Comparison of ENCODE assay signal across 13 cellular contexts in genomic region chr2:156065912-156066311, GRCh38.
DNase-seq lines count a peak whose midpoint lies in the region; ATAC-seq and TF ChIP-seq lines count a peak whose summit lies in the region.
"Had no signal": no experiment of that assay in that cellular context is flagged by ENCODE, and none has a peak within 500 bp of the region (broad histone marks: within the 10 kb centered on the region; RNA-seq: fewer than 3 reads in every experiment).

No MANE protein-coding gene starts in this region.

- in situ Hi-C loops in ACHN (cut with HindIII; ENCODE audit: low pct_ligation_motif_present, low pct_unique_long_range_greater_than_20kb, low sequenced_read_pairs), result no loop called here

- peak; percentile 32 for TF ChIP-seq CTCF in GM10248 (IDR thresholded peaks at IDR 0.05; ENCODE audit: control extremely low read depth, extremely low read depth, low read depth, missing control alignments)

- POLR2A ChIA-PET in GM10248 (lab: Yijun Ruan, JAX), result no interaction called here

- peak; percentile 38 for ATAC-seq in esophagus mucosa
- ATAC-seq in HG02588 (IDR thresholded peaks at IDR 0.05; ENCODE audit: unreplicated experiment), result no peak
- no peak for ATAC-seq in HG03135 (IDR thresholded peaks at IDR 0.05; ENCODE audit: unreplicated experiment)

- DNase-seq in ACHN, result peak; percentile 4
- no peak for DNase-seq in GM10248 (ENCODE audit: extremely low spot score)
- peak; percentile 47 for DNase-seq in NCI-H748 (lab: John Stamatoyannopoulos, UW; ENCODE audit: unreplicated experiment)
- no peak for DNase-seq in NOMO-1 treated with DMSO at 0.1 percent for 48 hours (lab: John Stamatoyannopoulos, UW; ENCODE audit: unreplicated experiment)
- DNase-seq in islet precursor cell, result no peak
- DNase-seq: activated B cell treated with CpG ODN at 0.5 μM for 24 hours; NCI-H2107; posterior cingulate gyrus; SHP77 treated with DMSO at 0.1 percent for 48 hours; stimulated activated naive CD4-positive, alpha-beta T cell treated with Interleukin-2 at 50 U/mL for 16 hours had no signal

- CTCF ChIA-PET in GM10248 (lab: Yijun Ruan, JAX), result no interaction called here

Comparison
In these comparisons a context has a peak if more than half of its experiments do, and no peak if none do; other contexts are left out.
1. DNase-seq: peak in ACHN (single experiment) and NCI-H748 (single experiment); none in GM10248 (single experiment), NOMO-1 treated with DMSO at 0.1 percent for 48 hours (single experiment) and islet precursor cell (single experiment).